ENCODE assay signal across 11 cellular contexts in the genomic region with DNA sequence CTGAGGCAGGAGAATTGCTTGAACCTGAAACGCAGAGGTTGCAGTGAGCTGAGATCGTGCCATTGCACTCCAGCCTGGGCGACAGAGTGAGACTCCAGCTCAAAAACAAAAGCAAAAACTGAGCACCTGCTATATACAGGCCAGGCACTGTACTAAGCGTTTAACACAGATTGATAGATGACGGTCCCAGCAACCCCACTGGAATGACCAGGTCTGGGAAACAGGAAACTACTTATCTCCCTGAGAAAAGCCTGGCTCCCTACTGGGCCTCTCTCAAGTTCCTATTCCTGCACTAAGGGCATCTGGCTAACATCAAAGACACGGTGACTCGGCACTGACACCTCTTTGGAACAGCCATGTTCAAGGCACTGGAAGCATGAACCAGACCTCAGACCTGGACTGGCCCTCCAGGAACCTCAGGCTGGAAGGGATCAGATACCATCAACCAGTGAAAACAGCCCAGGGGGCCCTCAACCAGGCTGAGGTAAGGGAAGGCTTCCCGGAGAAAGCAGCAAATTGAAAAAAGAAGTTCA. TPM values are rescaled to one million over a fixed set of nuclear protein-coding genes. Genes with fewer than 3 reads are reported as not detected.
DNase-seq lines count a peak whose midpoint lies in the region; ATAC-seq, FAIRE-seq and TF ChIP-seq lines count a peak whose summit lies in the region.
"Had no signal": no experiment of that assay in that cellular context is flagged by ENCODE, and none has a peak within 500 bp of the region (broad histone marks: within the 10 kb centered on the region; RNA-seq: fewer than 3 reads in every experiment).

No MANE protein-coding gene starts in this region.

- ATAC-seq in activated CD8-positive, alpha-beta memory T cell treated with anti-CD3 and anti-CD28 coated beads, Interleukin-2, amount 10 ng/mL, durations not matched to agents 7 days and 5 days: no peak
- no peak for ATAC-seq in esophagus mucosa
- ATAC-seq in HG02981 (IDR thresholded peaks at IDR 0.05; ENCODE audit: unreplicated experiment): no peak

- H3K27me3 ChIP-seq in iPS-20b (ENCODE audit: insufficient read depth, low read length) (no peaks in the 10 kb centered on the region), transverse colon (no peaks in the 10 kb centered on the region)
- H3K27me3 ChIP-seq: ovary had no signal

- in situ Hi-C loops in transverse colon (cut with MboI; ENCODE audit: low pct_ligation_motif_present in 1 of 4, low pct_unique_long_range_greater_than_20kb in 1 of 4, low sequenced_read_pairs in 3 of 4): no loop called here

- H3K9me3 ChIP-seq in iPS-20b (ENCODE audit: insufficient read depth, low read depth, low read length): no peaks in the 10 kb centered on the region
- no peaks in the 10 kb centered on the region for H3K9me3 ChIP-seq in transverse colon
- H3K9me3 ChIP-seq: ovary had no signal

- intact Hi-C loops in activated T-helper 1 cell treated with anti-CD3 and anti-CD28 coated beads, Interleukin-12 subunit alpha, Interleukin-12 subunit beta, Interleukin-2, Interleukin-4 antibody, amounts not matched to agents 30 ng/mL and 10 ng/mL and 1 ng/mL, durations not matched to agents 14 hours and 24 hours and 36 hours (cut with micrococcal nuclease): loop anchor here (1.0 kb wide), 3 partner anchors 13 to 58 kb away; a partner anchor contains a TSS
- intact Hi-C loops in transverse colon (cut with DNase I; ENCODE audit: low total_unique reads): no loop called here

- no peaks in the 10 kb centered on the region for H3K27me3 Mint-ChIP-seq in activated CD8-positive, alpha-beta memory T cell treated with anti-CD3 and anti-CD28 coated beads, Interleukin-2, amount 10 ng/mL, durations not matched to agents 7 days and 5 days
- no peaks in the 10 kb centered on the region for H3K27me3 Mint-ChIP-seq in activated T-helper 1 cell treated with anti-CD3 and anti-CD28 coated beads, Interleukin-12 subunit alpha, Interleukin-12 subunit beta, Interleukin-2, Interleukin-4 antibody, amounts not matched to agents 30 ng/mL and 10 ng/mL and 1 ng/mL, durations not matched to agents 14 hours and 24 hours and 36 hours (ENCODE audit: insufficient read depth)

- H3K4me3 Mint-ChIP-seq in activated CD8-positive, alpha-beta memory T cell treated with anti-CD3 and anti-CD28 coated beads, Interleukin-2, amount 10 ng/mL, durations not matched to agents 7 days and 5 days: no peak overlapping the region
- H3K4me3 Mint-ChIP-seq in activated T-helper 1 cell treated with anti-CD3 and anti-CD28 coated beads, Interleukin-12 subunit alpha, Interleukin-12 subunit beta, Interleukin-2, Interleukin-4 antibody, amounts not matched to agents 30 ng/mL and 10 ng/mL and 1 ng/mL, durations not matched to agents 14 hours and 24 hours and 36 hours: no peak overlapping the region

- no peak overlapping the region for H3K4me3 ChIP-seq in iPS-20b (ENCODE audit: low read length)
- no peak overlapping the region for H3K4me3 ChIP-seq in transverse colon
- H3K4me3 ChIP-seq: ovary had no signal

- peaks cover 20% of the 10 kb centered on the region for H3K4me1 ChIP-seq in iPS-20b (ENCODE audit: insufficient read depth, low read length)
- peaks cover 4 to 40% (median 11%) of the 10 kb centered on the region in 4 donors for H3K4me1 ChIP-seq in transverse colon

- TF ChIP-seq EP300 in transverse colon (IDR thresholded peaks at IDR 0.05; ENCODE audit: low read depth): no peak

- 57 to 79% methylated on average over 1 to 8 of the region's 8 CpGs for WGBS in transverse colon (ENCODE audit: low coverage in 1 of 2), 2 donors

- CTCF ChIA-PET in activated CD8-positive, alpha-beta memory T cell treated with anti-CD3 and anti-CD28 coated beads, Interleukin-2, amount 10 ng/mL, durations not matched to agents 7 days and 5 days (lab: Charles Lee): interaction anchor here (1.2 to 2.2 kb wide), 5 partner anchors 9 to 51 kb away, joined by 3 to 16 read pairs (median 4); no protein-coding TSS in a partner anchor

- no peak for TF ChIP-seq POLR2A in transverse colon (IDR thresholded peaks at IDR 0.05)
- no peak for TF ChIP-seq POLR2A in GM12891 (IDR thresholded peaks at IDR 0.05; ENCODE audit: low read depth, low read length)

- H3K27ac ChIP-seq in iPS-20b (ENCODE audit: low read length): peak overlapping the region; percentile 43
- peak overlapping the region; percentile 11 to 76 (median 44) for H3K27ac ChIP-seq in transverse colon
- H3K27ac ChIP-seq: ovary had no signal

- H3K9ac ChIP-seq in iPS-20b (ENCODE audit: low read depth, low read length): no peak overlapping the region

- no peak for DNase-seq in activated CD8-positive, alpha-beta memory T cell treated with anti-CD3 and anti-CD28 coated beads, Interleukin-2, amount 10 ng/mL, durations not matched to agents 7 days and 5 days
- DNase-seq in activated CD8-positive, alpha-beta memory T cell treated with anti-CD3 and anti-CD28 coated beads, Interleukin-2, amount 50 U/mL, for 48 hours: no peak
- DNase-seq in activated T-helper 1 cell treated with anti-CD3 and anti-CD28 coated beads, Interleukin-12 subunit alpha, Interleukin-12 subunit beta, Interleukin-2, Interleukin-4 antibody, amounts not matched to agents 30 ng/mL and 10 ng/mL and 1 ng/mL, durations not matched to agents 14 hours and 24 hours and 36 hours (ENCODE audit: low spot score): no peak
- no peak for DNase-seq in transverse colon
- no peak for DNase-seq in GM12891 (ENCODE audit: insufficient read length, low spot score)
- DNase-seq: anterior cingulate cortex, NCI-H774, ovary had no signal

- H3K9me3 Mint-ChIP-seq in activated CD8-positive, alpha-beta memory T cell treated with anti-CD3 and anti-CD28 coated beads, Interleukin-2, amount 10 ng/mL, durations not matched to agents 7 days and 5 days (ENCODE audit: low read depth): no peaks in the 10 kb centered on the region
- H3K9me3 Mint-ChIP-seq in activated T-helper 1 cell treated with anti-CD3 and anti-CD28 coated beads, Interleukin-12 subunit alpha, Interleukin-12 subunit beta, Interleukin-2, Interleukin-4 antibody, amounts not matched to agents 30 ng/mL and 10 ng/mL and 1 ng/mL, durations not matched to agents 14 hours and 24 hours and 36 hours: peaks cover 5% of the 10 kb centered on the region

- TF ChIP-seq CTCF in transverse colon (IDR thresholded peaks at IDR 0.05): no peak

- H3K36me3 ChIP-seq in iPS-20b (ENCODE audit: insufficient read depth, low read depth, low read length) (no peaks in the 10 kb centered on the region), transverse colon (no peaks in the 10 kb centered on the region)
- H3K36me3 ChIP-seq: ovary had no signal

- peak overlapping the region; percentile 75 for H3K27ac Mint-ChIP-seq in activated CD8-positive, alpha-beta memory T cell treated with anti-CD3 and anti-CD28 coated beads, Interleukin-2, amount 10 ng/mL, durations not matched to agents 7 days and 5 days
- H3K27ac Mint-ChIP-seq in activated T-helper 1 cell treated with anti-CD3 and anti-CD28 coated beads, Interleukin-12 subunit alpha, Interleukin-12 subunit beta, Interleukin-2, Interleukin-4 antibody, amounts not matched to agents 30 ng/mL and 10 ng/mL and 1 ng/mL, durations not matched to agents 14 hours and 24 hours and 36 hours: peak overlapping the region; percentile 59

- H3K36me3 Mint-ChIP-seq in activated CD8-positive, alpha-beta memory T cell treated with anti-CD3 and anti-CD28 coated beads, Interleukin-2, amount 10 ng/mL, durations not matched to agents 7 days and 5 days: peaks cover 14% of the 10 kb centered on the region
- peaks cover 13% of the 10 kb centered on the region for H3K36me3 Mint-ChIP-seq in activated T-helper 1 cell treated with anti-CD3 and anti-CD28 coated beads, Interleukin-12 subunit alpha, Interleukin-12 subunit beta, Interleukin-2, Interleukin-4 antibody, amounts not matched to agents 30 ng/mL and 10 ng/mL and 1 ng/mL, durations not matched to agents 14 hours and 24 hours and 36 hours (ENCODE audit: low read depth)

- no peak for FAIRE-seq in GM12891 (lab: Jason Lieb, UNC)

- peaks cover 48% of the 10 kb centered on the region for H3K4me1 Mint-ChIP-seq in activated CD8-positive, alpha-beta memory T cell treated with anti-CD3 and anti-CD28 coated beads, Interleukin-2, amount 10 ng/mL, durations not matched to agents 7 days and 5 days
- peaks cover 37% of the 10 kb centered on the region for H3K4me1 Mint-ChIP-seq in activated T-helper 1 cell treated with anti-CD3 and anti-CD28 coated beads, Interleukin-12 subunit alpha, Interleukin-12 subunit beta, Interleukin-2, Interleukin-4 antibody, amounts not matched to agents 30 ng/mL and 10 ng/mL and 1 ng/mL, durations not matched to agents 14 hours and 24 hours and 36 hours (ENCODE audit: low read depth)

TF ChIP-seq in GM12891, 5 proteins besides CTCF, POLR2A, EP300 and RAD21:
- TF ChIP-seq POU2F2 (IDR thresholded peaks at IDR 0.05; ENCODE audit: low read depth, low read length) (no peak), TAF1 (IDR thresholded peaks at IDR 0.05; ENCODE audit: low read depth, low read length) (no peak), SPI1 (IDR thresholded peaks at IDR 0.05; ENCODE audit: low read depth, low read length) (no peak), POLR2AphosphoS5 (IDR thresholded peaks at IDR 0.05; ENCODE audit: low read depth, low read length) (no peak), PAX5 (IDR thresholded peaks at IDR 0.05; ENCODE audit: insufficient read depth, low read length, severe bottlenecking) (no peak)

RNA-seq across cellular contexts. Expression of a gene that starts 16.6 kb away (rescaled TPM):
- 100 to 1,000 TPM in 1 of 2 experiments, 10 to 100 TPM in 1; 96.5 to 104 TPM for total RNA-seq in activated CD8-positive, alpha-beta memory T cell treated with anti-CD3 and anti-CD28 coated beads, Interleukin-2, amount 10 ng/mL, durations not matched to agents 7 days and 5 days
- 78.8 and 88.6 TPM in 2 replicates for total RNA-seq in activated T-helper 1 cell treated with anti-CD3 and anti-CD28 coated beads, Interleukin-12 subunit alpha, Interleukin-12 subunit beta, Interleukin-2, Interleukin-4 antibody, amounts not matched to agents 30 ng/mL and 10 ng/mL and 1 ng/mL, durations not matched to agents 14 hours and 24 hours and 36 hours
- 100 to 1,000 TPM in 3 of 4 donors, 10 to 100 TPM in 1; 99.4 to 233 (median 108) TPM for total RNA-seq in transverse colon
- 31.0 TPM for total RNA-seq in esophagus mucosa
- 55.4 TPM for polyA plus RNA-seq in GM12891 (2012; ENCODE audit: low read depth, missing spikeins)

RNA-seq across cellular contexts. Expression of a gene that starts 58.3 kb away (rescaled TPM):
- 10 to 100 TPM in 1 of 2 experiments, 1 to 10 TPM in 1; 8.4 to 18.4 TPM for total RNA-seq in activated CD8-positive, alpha-beta memory T cell treated with anti-CD3 and anti-CD28 coated beads, Interleukin-2, amount 10 ng/mL, durations not matched to agents 7 days and 5 days
- 19.8 and 23.9 TPM in 2 replicates for total RNA-seq in activated T-helper 1 cell treated with anti-CD3 and anti-CD28 coated beads, Interleukin-12 subunit alpha, Interleukin-12 subunit beta, Interleukin-2, Interleukin-4 antibody, amounts not matched to agents 30 ng/mL and 10 ng/mL and 1 ng/mL, durations not matched to agents 14 hours and 24 hours and 36 hours
- 100 to 1,000 TPM in 3 of 4 donors, 10 to 100 TPM in 1; 82.7 to 714 (median 225) TPM for total RNA-seq in transverse colon
- total RNA-seq in esophagus mucosa: 68.8 TPM
- polyA plus RNA-seq in GM12891 (2012; ENCODE audit: low read depth, missing spikeins): 23.1 TPM
